Comparison of ENCODE assay signal across 7 cellular contexts in the genomic region with DNA sequence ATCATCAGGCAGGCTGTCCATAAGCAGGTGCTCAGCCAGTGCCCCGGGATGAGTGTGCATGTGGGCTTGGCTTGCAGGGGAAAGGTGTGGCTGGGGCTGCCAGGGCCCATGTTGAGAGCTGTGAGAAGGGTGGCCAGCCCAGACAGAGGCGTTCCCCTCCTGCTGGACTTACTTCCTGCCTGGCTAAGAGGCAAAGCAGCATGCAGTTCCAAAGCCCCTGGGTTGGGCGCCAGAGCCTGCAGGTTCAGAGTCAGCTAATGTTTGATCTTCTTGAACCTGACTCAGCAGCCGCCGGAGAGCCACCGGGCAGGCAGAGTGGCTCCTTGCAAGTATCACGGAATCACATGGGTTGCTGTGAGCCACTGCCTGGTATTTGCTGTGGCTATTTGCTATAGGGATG.
DNase-seq lines count a peak whose midpoint lies in the region; ATAC-seq and TF ChIP-seq lines count a peak whose summit lies in the region.

No MANE protein-coding gene starts in this region.

- H3K4me1 ChIP-seq in HUES6 (ENCODE audit: control insufficient read depth, insufficient read depth, low read length) (peaks cover 31% of the 10 kb centered on the region), stomach (peaks cover 0 to 19% (median 6%) of the 10 kb centered on the region in 4 donors), adrenal gland (replicated peaks in 1 of 2) (no peaks in the 10 kb centered on the region)

- 22 to 47% (median 25%) methylated on average over 5 to 7 of the region's 7 CpGs for WGBS in stomach, 5 donors
- 54 to 66% (median 62%) methylated on average over 6 to 7 of the region's 7 CpGs for WGBS in adrenal gland, 4 donors

- DNase-seq in NCI-H774 (lab: John Stamatoyannopoulos, UW) (peak; percentile 86), epithelial cell of proximal tubule (ENCODE audit: low read depth) (peak; percentile 40), stomach (peak; percentile 71), adrenal gland (no peak)

- TF ChIP-seq EP300 in stomach (IDR thresholded peaks at IDR 0.05) = no peak

- no peak for ATAC-seq in GM21619 (IDR thresholded peaks at IDR 0.05; ENCODE audit: unreplicated experiment)
- ATAC-seq in HG03139 (IDR thresholded peaks at IDR 0.05; ENCODE audit: unreplicated experiment) = no peak

- intact Hi-C loops in stomach (cut with DNase I; ENCODE audit: low total_unique reads) = no loop called here
- intact Hi-C loops in adrenal gland (cut with DNase I) = no loop called here

- H3K27ac ChIP-seq in HUES6 (ENCODE audit: low read depth, low read length) (no peak overlapping the region), stomach (peak overlapping the region in 2 of 5 donors; percentile 33 to 38), adrenal gland (peak overlapping the region in 1 of 5 donors; percentile 54)

- H3K9me3 ChIP-seq in HUES6 (ENCODE audit: control insufficient read depth, insufficient read depth, low read depth, low read length) = 0 out of 2 replicates have a peak, but pooled peaks cover 3% of the 10 kb centered on the region
- peaks cover 0 to 7% (median 2%) of the 10 kb centered on the region in 4 donors for H3K9me3 ChIP-seq in stomach
- H3K9me3 ChIP-seq in adrenal gland (replicated peaks in 1 of 3) = no peaks in the 10 kb centered on the region

- H3K9ac ChIP-seq in HUES6 (ENCODE audit: low read length) = peak overlapping the region; percentile 42

- no peaks in the 10 kb centered on the region for H3K36me3 ChIP-seq in HUES6 (ENCODE audit: control insufficient read depth, insufficient read depth, low read length)
- no peaks in the 10 kb centered on the region for H3K36me3 ChIP-seq in stomach
- no peaks in the 10 kb centered on the region for H3K36me3 ChIP-seq in adrenal gland (replicated peaks in 1 of 2)

- H3K4me3 ChIP-seq in HUES6 (ENCODE audit: low read depth, low read length) (no peak overlapping the region), epithelial cell of proximal tubule (ENCODE audit: low read depth, low read length) (no peak overlapping the region), stomach (no peak overlapping the region), adrenal gland (no peak overlapping the region)

- TF ChIP-seq POLR2A in stomach (IDR thresholded peaks at IDR 0.05) (no peak), adrenal gland (IDR thresholded peaks at IDR 0.05) (no peak)

- H3K27me3 ChIP-seq in HUES6 (ENCODE audit: control insufficient read depth, insufficient read depth, low read length) = no peaks in the 10 kb centered on the region
- no peaks in the 10 kb centered on the region for H3K27me3 ChIP-seq in stomach
- H3K27me3 ChIP-seq in adrenal gland = no peaks in the 10 kb centered on the region

- TF ChIP-seq CTCF in epithelial cell of proximal tubule (conservative IDR thresholded peaks at IDR 0.05; ENCODE audit: low read depth, low read length) (no peak), stomach (IDR thresholded peaks at IDR 0.05) (no peak), adrenal gland (IDR thresholded peaks at IDR 0.05) (no peak)

Comparison
In these comparisons a context has a peak if more than half of its experiments do, and no peak if none do; other contexts are left out.
1. DNase-seq: peak in NCI-H774 (single experiment), epithelial cell of proximal tubule (single experiment) and stomach (single experiment); none in adrenal gland (0 of 7).